Comparison of ENCODE assay signal across 13 cellular contexts in the genomic region with DNA sequence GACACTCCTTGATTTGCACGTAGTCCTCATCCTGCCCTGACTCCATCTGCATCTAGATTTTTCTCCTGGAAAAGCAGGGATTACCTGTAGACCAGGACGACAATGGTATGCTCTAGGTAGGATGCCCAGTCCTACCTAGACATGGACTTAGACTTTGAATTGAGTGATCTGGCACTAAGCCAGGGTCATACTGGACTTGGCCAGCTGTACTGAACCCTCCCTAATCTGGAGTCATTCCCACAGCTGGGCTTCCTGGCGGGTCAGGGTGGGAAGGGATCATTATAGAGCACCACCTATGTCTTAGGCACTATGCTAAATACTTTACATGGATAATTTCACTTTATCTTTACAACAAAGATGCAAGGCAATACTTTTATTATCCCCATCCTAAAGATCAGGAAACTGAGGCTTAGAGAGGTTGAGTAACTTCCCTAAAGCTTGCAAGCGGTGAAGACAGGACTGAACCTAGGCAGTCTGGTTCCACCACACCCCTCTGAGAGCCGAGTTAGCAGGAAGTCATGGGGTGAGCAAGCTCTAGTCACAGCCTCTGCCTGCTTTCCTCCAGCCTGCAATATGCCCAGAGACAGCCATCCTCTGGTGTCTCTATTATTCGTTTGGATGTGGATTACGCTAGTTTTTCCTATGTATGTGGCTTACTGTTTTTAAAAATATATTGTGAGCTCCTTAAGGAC.
DNase-seq lines count a peak whose midpoint lies in the region; ATAC-seq and TF ChIP-seq lines count a peak whose summit lies in the region.
"Had no signal": no experiment of that assay in that cellular context is flagged by ENCODE, and none has a peak within 500 bp of the region (broad histone marks: within the 10 kb centered on the region; RNA-seq: fewer than 3 reads in every experiment).

No MANE protein-coding gene starts in this region.

- H3K4me1 Mint-ChIP-seq in neural progenitor cell: peaks cover 24% of the 10 kb centered on the region

- H3K9me3 ChIP-seq in heart left ventricle: no peaks in the 10 kb centered on the region
- H3K9me3 ChIP-seq in Peyer's patch: no peaks in the 10 kb centered on the region
- H3K9me3 ChIP-seq in esophagus squamous epithelium: no peaks in the 10 kb centered on the region
- H3K9me3 ChIP-seq in neural progenitor cell (ENCODE audit: low read depth): no peaks in the 10 kb centered on the region
- H3K9me3 ChIP-seq: HAP-1 had no signal

- TF ChIP-seq CTCF in heart left ventricle (IDR thresholded peaks at IDR 0.05) (no peak), Peyer's patch (IDR thresholded peaks at IDR 0.05) (no peak), esophagus squamous epithelium (IDR thresholded peaks at IDR 0.05) (no peak), neural progenitor cell (IDR thresholded peaks at IDR 0.05) (no peak)

- ATAC-seq in heart left ventricle (peak in 3 of 4 donors; percentile 67 to 80 (median 79)), Right ventricle myocardium inferior (no peak), GM21526 (IDR thresholded peaks at IDR 0.05; ENCODE audit: low FRiP score, unreplicated experiment) (no peak)

- no peak overlapping the region for H3K27ac Mint-ChIP-seq in neural progenitor cell

- H2AFZ ChIP-seq in neural progenitor cell (replicated peaks): no peak overlapping the region

- H4K20me1 ChIP-seq in neural progenitor cell (ENCODE audit: low read depth): no peaks in the 10 kb centered on the region

- H3K36me3 ChIP-seq in heart left ventricle (no peaks in the 10 kb centered on the region), Peyer's patch (no peaks in the 10 kb centered on the region), esophagus squamous epithelium (no peaks in the 10 kb centered on the region), neural progenitor cell (no peaks in the 10 kb centered on the region)
- H3K36me3 ChIP-seq: HAP-1 had no signal

- no peaks in the 10 kb centered on the region for H3K79me2 ChIP-seq in neural progenitor cell (ENCODE audit: low read depth)

- no peaks in the 10 kb centered on the region for H3K9me3 Mint-ChIP-seq in neural progenitor cell
- H3K9me3 Mint-ChIP-seq: T-helper 1 cell treated with Interleukin-12 subunit alpha and Interleukin-12 subunit beta and Interleukin-4 antibody, amounts not matched to agents 30 μg/mL and 1 μg/mL, for 36 hours had no signal

- no peak overlapping the region for H3K4me3 Mint-ChIP-seq in neural progenitor cell
- H3K4me3 Mint-ChIP-seq: T-helper 1 cell treated with Interleukin-12 subunit alpha and Interleukin-12 subunit beta and Interleukin-4 antibody, amounts not matched to agents 30 μg/mL and 1 μg/mL, for 36 hours had no signal

- 58 to 72% (median 64%) methylated on average over 7 of the region's 7 CpGs for WGBS in heart left ventricle, 4 donors
- WGBS in esophagus squamous epithelium, 2 donors: 53 to 58% methylated on average over 6 to 7 of the region's 7 CpGs

- H3K27ac ChIP-seq in heart left ventricle (no peak overlapping the region), Peyer's patch (peak overlapping the region in 3 of 4 donors; percentile 42 to 79 (median 74)), esophagus squamous epithelium (peak overlapping the region in 3 of 4 donors; percentile 51 to 74 (median 69)), neural progenitor cell (no peak overlapping the region)

- H3K4me3 ChIP-seq in heart left ventricle (no peak overlapping the region), Peyer's patch (no peak overlapping the region), esophagus squamous epithelium (no peak overlapping the region), neural progenitor cell (no peak overlapping the region)
- H3K4me3 ChIP-seq: HAP-1 had no signal

- H3K4me1 ChIP-seq in heart left ventricle: peaks cover 0 to 12% (median 0%) of the 10 kb centered on the region in 12 donors
- H3K4me1 ChIP-seq in Peyer's patch: peaks cover 0 to 19% (median 0%) of the 10 kb centered on the region in 4 donors
- peaks cover 0 to 23% (median 5%) of the 10 kb centered on the region in 3 donors for H3K4me1 ChIP-seq in esophagus squamous epithelium
- peaks cover 9% of the 10 kb centered on the region for H3K4me1 ChIP-seq in neural progenitor cell
- H3K4me1 ChIP-seq: HAP-1 had no signal

- H3F3A ChIP-seq in neural progenitor cell (ENCODE audit: low read depth): peaks cover 12% of the 10 kb centered on the region

- intact Hi-C loops in heart left ventricle (cut with DNase I): no loop called here
- intact Hi-C loops in Right ventricle myocardium inferior (cut with DNase I): loop anchor here (5.0 kb wide), 1 partner anchor 107 kb away; no protein-coding TSS in a partner anchor
- intact Hi-C loops in esophagus squamous epithelium (cut with DNase I): no loop called here

- no peak for DNase-seq in heart left ventricle
- DNase-seq in Right ventricle myocardium inferior (ENCODE audit: missing footprints): no peak
- DNase-seq in Peyer's patch: peak in 1 of 3 donors; percentile 77
- peak; percentile 3 for DNase-seq in esophagus squamous epithelium (lab: John Stamatoyannopoulos, UW)
- peak; percentile 49 for DNase-seq in ureter (ENCODE audit: low spot score)
- DNase-seq in NCI-H526 treated with DMSO at 0.1 percent for 48 hours (lab: John Stamatoyannopoulos, UW): no peak
- no peak for DNase-seq in neural progenitor cell (ENCODE audit: low spot score)
- DNase-seq: activated CD8-positive, alpha-beta memory T cell treated with anti-CD3 and anti-CD28 coated beads, Interleukin-2, amount 50 U/mL, for 4 hours; NCI-H1930; stimulated activated CD4-positive, alpha-beta T cell treated with anti-CD3 and anti-CD28 coated beads, Interleukin-15, amount 100 ng/mL, for 24 hours had no signal

- peaks cover 28% of the 10 kb centered on the region for H3K36me3 Mint-ChIP-seq in neural progenitor cell

- H3K27me3 Mint-ChIP-seq in neural progenitor cell (ENCODE audit: insufficient read depth, low read depth): peaks cover 5% of the 10 kb centered on the region

- TF ChIP-seq POLR2A in heart left ventricle (IDR thresholded peaks at IDR 0.05): no peak
- no peak for TF ChIP-seq POLR2A in Peyer's patch (IDR thresholded peaks at IDR 0.05)
- no peak for TF ChIP-seq POLR2A in esophagus squamous epithelium (IDR thresholded peaks at IDR 0.05)

- H3K4me2 ChIP-seq in neural progenitor cell: no peak overlapping the region

- no peak overlapping the region for H3K9ac ChIP-seq in neural progenitor cell

- no peaks in the 10 kb centered on the region for H3K27me3 ChIP-seq in heart left ventricle
- H3K27me3 ChIP-seq in Peyer's patch: no peaks in the 10 kb centered on the region
- H3K27me3 ChIP-seq in esophagus squamous epithelium: no peaks in the 10 kb centered on the region
- no peaks in the 10 kb centered on the region for H3K27me3 ChIP-seq in neural progenitor cell

Comparison
In these comparisons a context has a peak if more than half of its experiments do, and no peak if none do; other contexts are left out.
1. ATAC-seq: peak in heart left ventricle (3 of 4); none in Right ventricle myocardium inferior (single experiment) and GM21526 (single experiment).
2. DNase-seq: peak in esophagus squamous epithelium (single experiment) and ureter (single experiment); none in heart left ventricle (0 of 5), Right ventricle myocardium inferior (single experiment), NCI-H526 treated with DMSO at 0.1 percent for 48 hours (single experiment) and neural progenitor cell (single experiment).
3. H3K27ac ChIP-seq: peak in Peyer's patch (3 of 4) and esophagus squamous epithelium (3 of 4); none in heart left ventricle (0 of 12) and neural progenitor cell (single experiment).